Comparison of ENCODE assay signal across 1 cellular context in the genomic region with DNA sequence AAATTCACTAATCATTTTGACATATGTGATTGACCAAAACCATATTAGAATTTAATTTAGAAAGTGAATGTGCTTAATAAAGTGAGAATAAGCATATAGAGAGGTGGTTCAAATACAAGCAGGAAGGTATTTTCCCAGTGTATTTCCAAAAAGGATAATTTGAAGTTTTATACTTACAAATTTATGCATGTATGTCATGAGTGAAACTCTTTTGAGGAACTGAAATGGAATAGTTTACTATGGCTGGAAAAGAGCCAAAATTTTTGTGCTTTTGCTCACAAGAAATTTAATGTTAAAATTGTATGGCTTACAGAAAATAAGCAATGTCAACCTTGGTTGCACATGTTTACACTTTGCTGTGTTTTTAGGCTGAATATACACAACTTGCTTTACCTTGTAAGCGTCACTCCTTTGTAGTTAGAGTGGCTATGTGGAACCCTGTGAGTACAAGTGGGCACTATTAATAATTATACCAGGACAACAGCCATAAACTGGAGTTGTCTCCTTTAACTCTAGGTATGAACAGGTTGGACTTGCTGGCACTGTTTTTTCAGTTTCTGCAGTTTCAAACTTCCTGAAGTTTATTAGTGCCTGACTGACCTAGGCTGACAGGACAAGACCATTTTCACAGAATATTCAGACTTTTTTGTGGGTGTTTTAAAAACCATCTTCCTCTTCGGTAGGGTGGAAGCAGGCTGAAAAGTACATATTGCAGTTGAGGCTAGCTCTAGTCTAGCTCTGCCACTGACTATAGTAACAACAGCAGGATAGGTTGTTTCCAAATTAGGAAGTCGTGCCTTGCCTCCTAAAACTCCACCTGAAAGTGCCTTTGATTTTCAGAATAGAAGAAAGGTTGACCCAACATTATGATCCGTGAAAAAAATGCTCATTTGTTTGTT.
TF ChIP-seq lines count a peak whose summit lies in the region.

No MANE protein-coding gene starts in this region.

TF ChIP-seq in K562, 482 proteins besides CTCF, POLR2A, EP300 and RAD21 (continued from another document):
- TF ChIP-seq, protein P1, sequence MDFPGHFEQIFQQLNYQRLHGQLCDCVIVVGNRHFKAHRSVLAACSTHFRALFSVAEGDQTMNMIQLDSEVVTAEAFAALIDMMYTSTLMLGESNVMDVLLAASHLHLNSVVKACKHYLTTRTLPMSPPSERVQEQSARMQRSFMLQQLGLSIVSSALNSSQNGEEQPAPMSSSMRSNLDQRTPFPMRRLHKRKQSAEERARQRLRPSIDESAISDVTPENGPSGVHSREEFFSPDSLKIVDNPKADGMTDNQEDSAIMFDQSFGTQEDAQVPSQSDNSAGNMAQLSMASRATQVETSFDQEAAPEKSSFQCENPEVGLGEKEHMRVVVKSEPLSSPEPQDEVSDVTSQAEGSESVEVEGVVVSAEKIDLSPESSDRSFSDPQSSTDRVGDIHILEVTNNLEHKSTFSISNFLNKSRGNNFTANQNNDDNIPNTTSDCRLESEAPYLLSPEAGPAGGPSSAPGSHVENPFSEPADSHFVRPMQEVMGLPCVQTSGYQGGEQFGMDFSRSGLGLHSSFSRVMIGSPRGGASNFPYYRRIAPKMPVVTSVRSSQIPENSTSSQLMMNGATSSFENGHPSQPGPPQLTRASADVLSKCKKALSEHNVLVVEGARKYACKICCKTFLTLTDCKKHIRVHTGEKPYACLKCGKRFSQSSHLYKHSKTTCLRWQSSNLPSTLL (IDR thresholded peaks at IDR 0.05) = no peak
- TF ChIP-seq ZKSCAN3 (CRISPR knock-in tag; IDR thresholded peaks at IDR 0.05) (peak; percentile 45; the same call in 1 of the 2 replicates), MEIS2 (IDR thresholded peaks at IDR 0.05; ENCODE audit: partially characterized antibody) (peak; percentile 16), ZNF395 (CRISPR knock-in tag; IDR thresholded peaks at IDR 0.05) (no peak), CREB3 (tag; conservative IDR thresholded peaks at IDR 0.05; ENCODE audit: low read depth) (0 out of 2 replicates have a peak, but pooled peaks have one; percentile 23), CBX2 (IDR thresholded peaks at IDR 0.05; ENCODE audit: insufficient read depth, low read length, poor library complexity, severe bottlenecking) (no peak), YBX1 (IDR thresholded peaks at IDR 0.05) (no peak), COPS2 (conservative IDR thresholded peaks at IDR 0.05) (no peak), C11orf30 (IDR thresholded peaks at IDR 0.05; ENCODE audit: low read depth) (no peak), KDM4B (IDR thresholded peaks at IDR 0.05; ENCODE audit: borderline replicate concordance in 2 of 2, low read depth in 1 of 2) (no peak), SPI1 (IDR thresholded peaks at IDR 0.05; ENCODE audit: borderline replicate concordance, low read depth, low read length) (peak; percentile 62), KDM2B (CRISPR knock-in tag; IDR thresholded peaks at IDR 0.05) (no peak), MBD2 (IDR thresholded peaks at IDR 0.05; ENCODE audit: borderline replicate concordance, low read depth) (no peak), ZNF408 (CRISPR knock-in tag; IDR thresholded peaks at IDR 0.05; ENCODE audit: low read depth) (no peak), ZNF24 (IDR thresholded peaks at IDR 0.05) (no peak), WHSC1 (IDR thresholded peaks at IDR 0.05; ENCODE audit: low read length) (no peak)
